In the genomic region with DNA sequence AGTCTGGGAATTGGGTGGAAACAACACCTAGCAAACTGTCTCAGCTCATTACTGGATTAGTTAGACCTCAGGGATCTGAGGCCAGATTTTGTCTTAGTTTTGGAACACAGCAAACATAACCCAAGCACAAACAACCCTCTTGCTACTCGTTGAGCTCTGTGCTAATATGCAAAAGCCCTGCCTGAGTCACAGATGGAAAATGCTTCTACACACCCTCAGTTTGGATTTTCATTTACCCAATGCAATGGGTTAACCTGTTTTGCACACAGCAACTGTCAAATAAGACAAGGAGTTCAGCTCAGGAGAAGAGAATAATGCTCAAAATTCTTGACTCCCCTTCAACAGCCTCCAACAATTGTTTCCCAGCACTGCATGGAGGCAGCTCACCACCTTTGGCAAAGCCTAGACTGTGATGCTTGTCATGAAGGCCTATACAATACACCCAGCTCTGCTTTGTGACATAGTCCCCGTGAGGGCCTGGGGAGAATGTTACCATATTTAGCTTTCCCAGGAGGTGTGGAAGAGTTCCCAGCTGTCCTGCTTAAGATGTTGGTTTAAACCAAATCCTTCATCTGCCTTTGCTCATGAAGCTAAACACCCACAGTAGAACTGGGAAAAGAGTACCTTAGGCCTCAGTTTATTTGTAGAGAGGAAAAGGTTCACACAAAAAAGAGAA, we compare ENCODE assay signal across 1 cellular context.
TF ChIP-seq lines count a peak whose summit lies in the region.

No MANE protein-coding gene starts in this region.

TF ChIP-seq in IMR-90, 13 proteins besides CTCF, POLR2A, EP300 and RAD21:
- TF ChIP-seq FOS (IDR thresholded peaks at IDR 0.05; ENCODE audit: low read depth, low read length) = no peak
- TF ChIP-seq RFX5 (IDR thresholded peaks at IDR 0.05; ENCODE audit: low read depth, low read length) = no peak
- TF ChIP-seq NFE2L2 (IDR thresholded peaks at IDR 0.05; ENCODE audit: low read depth, low read length) = no peak
- no peak for TF ChIP-seq CEBPB (IDR thresholded peaks at IDR 0.05; ENCODE audit: low read depth, low read length)
- no peak for TF ChIP-seq ELK1 (IDR thresholded peaks at IDR 0.05; ENCODE audit: borderline replicate concordance, low read depth, low read length)
- no peak for TF ChIP-seq SMC3 (IDR thresholded peaks at IDR 0.05; ENCODE audit: low read depth, low read length)
- no peak for TF ChIP-seq RCOR1 (IDR thresholded peaks at IDR 0.05; ENCODE audit: insufficient replicate concordance, low read length)
- TF ChIP-seq BHLHE40 (IDR thresholded peaks at IDR 0.05; ENCODE audit: low read depth, low read length) = no peak
- TF ChIP-seq MXI1 (IDR thresholded peaks at IDR 0.05; ENCODE audit: borderline replicate concordance, low read depth, low read length) = no peak
- no peak for TF ChIP-seq MAFK (IDR thresholded peaks at IDR 0.05; ENCODE audit: low read depth, low read length)
- TF ChIP-seq CHD1 (IDR thresholded peaks at IDR 0.05; ENCODE audit: low read depth, low read length) = no peak
- TF ChIP-seq, protein P1, sequence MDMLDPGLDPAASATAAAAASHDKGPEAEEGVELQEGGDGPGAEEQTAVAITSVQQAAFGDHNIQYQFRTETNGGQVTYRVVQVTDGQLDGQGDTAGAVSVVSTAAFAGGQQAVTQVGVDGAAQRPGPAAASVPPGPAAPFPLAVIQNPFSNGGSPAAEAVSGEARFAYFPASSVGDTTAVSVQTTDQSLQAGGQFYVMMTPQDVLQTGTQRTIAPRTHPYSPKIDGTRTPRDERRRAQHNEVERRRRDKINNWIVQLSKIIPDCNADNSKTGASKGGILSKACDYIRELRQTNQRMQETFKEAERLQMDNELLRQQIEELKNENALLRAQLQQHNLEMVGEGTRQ (IDR thresholded peaks at IDR 0.05; ENCODE audit: low read depth, low read length) = no peak
- no peak for TF ChIP-seq MAZ (IDR thresholded peaks at IDR 0.05; ENCODE audit: borderline replicate concordance, low read depth, low read length)
TF ChIP-seq in IMR-90: peak in this region for 0.
